8 cellular contexts compared by ENCODE assay signal in the genomic region with DNA sequence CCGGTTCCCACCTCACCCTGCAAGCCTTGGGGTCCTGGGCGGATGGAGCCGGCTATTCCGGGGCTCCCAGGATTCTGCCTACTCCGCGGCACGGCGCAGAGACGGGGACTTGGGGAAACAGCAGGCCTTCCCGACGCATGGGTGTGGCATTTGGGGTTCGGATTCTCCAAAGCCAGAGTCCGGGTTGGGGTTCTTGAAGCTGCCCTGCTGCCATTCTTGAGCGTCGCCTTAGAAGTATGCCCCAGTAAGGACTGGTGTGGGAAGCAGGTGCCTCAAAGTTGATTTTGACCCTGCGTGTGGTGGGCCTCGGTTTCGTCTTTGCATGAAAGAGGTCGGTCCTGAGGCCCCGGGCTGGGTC. TPM values are rescaled to one million over a fixed set of nuclear protein-coding genes. Genes with fewer than 3 reads are reported as not detected.
DNase-seq lines count a peak whose midpoint lies in the region; ATAC-seq lines count a peak whose summit lies in the region.

No MANE protein-coding gene starts in this region.

- H3K4me3 ChIP-seq in iPS DF 6.9 (ENCODE audit: low read length), result peak overlapping the region; percentile 91

- no peaks in the 10 kb centered on the region for H3K27me3 Mint-ChIP-seq in activated T-helper 17 cell treated with anti-CD3 and anti-CD28 coated beads, Interleukin-2, amount 50 U/mL, for 72 hours
- no peaks in the 10 kb centered on the region for H3K27me3 Mint-ChIP-seq in stimulated activated naive CD8-positive, alpha-beta T cell treated with anti-CD3 and anti-CD28 coated beads, Interleukin-15, amount 100 ng/mL, for 72 hours

- no peaks in the 10 kb centered on the region; the same call in 1 of the 2 replicates for H3K36me3 ChIP-seq in iPS DF 6.9 (ENCODE audit: control insufficient read depth, insufficient read depth, low read length)

- no peaks in the 10 kb centered on the region for H3K27me3 ChIP-seq in iPS DF 6.9 (ENCODE audit: control insufficient read depth, insufficient read depth, low read length)

- H3K4me1 ChIP-seq in iPS DF 6.9 (ENCODE audit: control insufficient read depth, insufficient read depth, low read length), result no peaks in the 10 kb centered on the region; the same call in 1 of the 2 replicates

- H3K4me1 Mint-ChIP-seq in activated T-helper 17 cell treated with anti-CD3 and anti-CD28 coated beads, Interleukin-2, amount 50 U/mL, for 72 hours, result peaks cover 14% of the 10 kb centered on the region
- H3K4me1 Mint-ChIP-seq in stimulated activated naive CD8-positive, alpha-beta T cell treated with anti-CD3 and anti-CD28 coated beads, Interleukin-15, amount 100 ng/mL, for 72 hours, result peaks cover 43% of the 10 kb centered on the region

- DNase-seq in SIG-M5 treated with dmso at 0.1 percent for 504 hours (lab: John Stamatoyannopoulos, UW; ENCODE audit: unreplicated experiment) (peak; percentile 35), SIG-M5 (lab: John Stamatoyannopoulos, UW) (no peak), iPS DF 6.9 (ENCODE audit: low read depth, low spot score) (no peak), SKM-1 (lab: John Stamatoyannopoulos, UW; ENCODE audit: unreplicated experiment) (no peak), DMS153 (lab: John Stamatoyannopoulos, UW) (no peak), NCI-H345 treated with DMSO at 0.1 percent for 48 hours (lab: John Stamatoyannopoulos, UW; ENCODE audit: unreplicated experiment) (no peak)
- no peak for DNase-seq in stimulated activated naive CD8-positive, alpha-beta T cell treated with anti-CD3 and anti-CD28 coated beads, Interleukin-15, amount 100 ng/mL, for 72 hours

- peaks cover 51% of the 10 kb centered on the region for H3K36me3 Mint-ChIP-seq in activated T-helper 17 cell treated with anti-CD3 and anti-CD28 coated beads, Interleukin-2, amount 50 U/mL, for 72 hours (ENCODE audit: low read depth)

- H3K27ac ChIP-seq in iPS DF 6.9 (ENCODE audit: low read length), result no peak overlapping the region

- ATAC-seq in activated T-helper 17 cell treated with anti-CD3 and anti-CD28 coated beads, Interleukin-2, amount 50 U/mL, for 72 hours (replicated peaks), result no peak
- ATAC-seq in stimulated activated naive CD8-positive, alpha-beta T cell treated with anti-CD3 and anti-CD28 coated beads, Interleukin-15, amount 100 ng/mL, for 72 hours, result no peak

- H3K4me3 Mint-ChIP-seq in activated T-helper 17 cell treated with anti-CD3 and anti-CD28 coated beads, Interleukin-2, amount 50 U/mL, for 72 hours, result peak overlapping the region; percentile 98
- H3K4me3 Mint-ChIP-seq in stimulated activated naive CD8-positive, alpha-beta T cell treated with anti-CD3 and anti-CD28 coated beads, Interleukin-15, amount 100 ng/mL, for 72 hours, result peak overlapping the region; percentile 98

- no CpG with 5 or more reads among the region's 20 CpGs for WGBS in iPS DF 6.9 (ENCODE audit: insufficient coverage, insufficient read length)

- H3K27ac Mint-ChIP-seq in activated T-helper 17 cell treated with anti-CD3 and anti-CD28 coated beads, Interleukin-2, amount 50 U/mL, for 72 hours, result peak overlapping the region; percentile 93
- H3K27ac Mint-ChIP-seq in stimulated activated naive CD8-positive, alpha-beta T cell treated with anti-CD3 and anti-CD28 coated beads, Interleukin-15, amount 100 ng/mL, for 72 hours, result peak overlapping the region; percentile 94 to 96

- H3K9me3 Mint-ChIP-seq in activated T-helper 17 cell treated with anti-CD3 and anti-CD28 coated beads, Interleukin-2, amount 50 U/mL, for 72 hours, result no peaks in the 10 kb centered on the region
- H3K9me3 Mint-ChIP-seq in stimulated activated naive CD8-positive, alpha-beta T cell treated with anti-CD3 and anti-CD28 coated beads, Interleukin-15, amount 100 ng/mL, for 72 hours, result no peaks in the 10 kb centered on the region

- H3K9me3 ChIP-seq in iPS DF 6.9 (ENCODE audit: control insufficient read depth, insufficient read depth, low read length), result no peaks in the 10 kb centered on the region

RNA-seq across cellular contexts. Expression of gene GUK1, which starts 0.6 kb away (rescaled TPM):
- 100 to 1,000 TPM; 284 to 285 TPM for total RNA-seq in activated T-helper 17 cell treated with anti-CD3 and anti-CD28 coated beads, Interleukin-2, amount 50 U/mL, for 72 hours

RNA-seq across cellular contexts. Expression of gene GJC2, which starts 9.0 kb away (rescaled TPM):
- under 1 TPM; 0.43 to 0.61 TPM for total RNA-seq in activated T-helper 17 cell treated with anti-CD3 and anti-CD28 coated beads, Interleukin-2, amount 50 U/mL, for 72 hours

RNA-seq across cellular contexts. Expression of gene IBA57, which starts 24.9 kb away (rescaled TPM):
- 1 to 10 TPM; 6.6 to 8.8 TPM for total RNA-seq in activated T-helper 17 cell treated with anti-CD3 and anti-CD28 coated beads, Interleukin-2, amount 50 U/mL, for 72 hours

RNA-seq across cellular contexts. Expression of gene MRPL55, which starts 31.6 kb away (rescaled TPM):
- 10 to 100 TPM; 42.3 to 48.6 TPM for total RNA-seq in activated T-helper 17 cell treated with anti-CD3 and anti-CD28 coated beads, Interleukin-2, amount 50 U/mL, for 72 hours

RNA-seq across cellular contexts. Expression of gene C1orf35, which starts 37.6 kb away (rescaled TPM):
- 10 to 100 TPM; 18.3 TPM for total RNA-seq in activated T-helper 17 cell treated with anti-CD3 and anti-CD28 coated beads, Interleukin-2, amount 50 U/mL, for 72 hours
